ENCODE assay signal across 24 cellular contexts in the genomic region with DNA sequence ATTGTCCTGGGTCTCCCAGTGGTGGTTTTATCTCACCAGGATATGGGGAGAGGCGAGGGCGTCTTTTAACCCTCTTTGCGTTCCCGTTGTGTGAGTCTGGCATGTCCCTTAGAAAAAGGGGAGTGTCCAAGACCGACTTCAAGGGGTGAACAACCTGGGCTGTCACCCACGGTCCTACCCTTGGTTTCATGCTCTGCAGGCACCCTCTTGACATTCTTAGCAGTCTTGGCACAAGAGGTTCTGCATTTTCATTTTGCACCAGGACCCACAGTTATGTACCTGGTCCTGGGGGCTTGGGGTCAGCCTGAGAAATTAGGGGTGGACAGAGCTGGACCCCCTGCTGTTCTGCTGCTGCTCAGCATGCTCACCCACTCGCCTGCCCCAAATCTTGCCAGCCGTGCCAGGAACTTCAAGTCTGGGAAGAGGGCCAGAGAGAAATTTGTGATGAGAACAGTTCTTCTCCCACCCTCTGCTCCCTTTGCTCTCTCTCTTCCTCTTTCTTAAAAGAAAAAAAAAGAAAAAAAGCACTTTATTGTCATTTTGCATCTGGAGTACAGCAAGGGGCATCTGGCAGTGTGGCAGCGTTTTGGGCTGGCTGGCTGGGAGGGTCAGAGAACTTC.
DNase-seq lines count a peak whose midpoint lies in the region; ATAC-seq, FAIRE-seq and TF ChIP-seq lines count a peak whose summit lies in the region.
"Had no signal": no experiment of that assay in that cellular context is flagged by ENCODE, and none has a peak within 500 bp of the region (broad histone marks: within the 10 kb centered on the region; RNA-seq: fewer than 3 reads in every experiment).

No MANE protein-coding gene starts in this region.

- H3K27me3 ChIP-seq in BLaER1 treated with 17β-estradiol and CSF1 and Interleukin-3, amounts not matched to agents 10 nM and 100 nM: no peaks in the 10 kb centered on the region
- H3K27me3 ChIP-seq in osteoblast (ENCODE audit: insufficient read depth, low read length) (no peaks in the 10 kb centered on the region), hepatocyte (no peaks in the 10 kb centered on the region)
- H3K27me3 ChIP-seq: BLaER1, pancreas, tibial artery had no signal

- no peaks in the 10 kb centered on the region for H3K79me2 ChIP-seq in osteoblast (ENCODE audit: insufficient read depth, low read length)
- no peaks in the 10 kb centered on the region for H3K79me2 ChIP-seq in hepatocyte

- H3K36me3 Mint-ChIP-seq in activated naive CD4-positive, alpha-beta T cell treated with anti-CD3 and anti-CD28 coated beads, Interleukin-2, amount 50 U/mL, for 72 hours: no peaks in the 10 kb centered on the region
- H3K36me3 Mint-ChIP-seq: immature natural killer cell had no signal

- H3K27ac Mint-ChIP-seq in activated naive CD4-positive, alpha-beta T cell treated with anti-CD3 and anti-CD28 coated beads, Interleukin-2, amount 50 U/mL, for 72 hours: no peak overlapping the region
- H3K27ac Mint-ChIP-seq: immature natural killer cell had no signal

- H3K9me3 ChIP-seq in BLaER1 treated with 17β-estradiol and CSF1 and Interleukin-3, amounts not matched to agents 10 nM and 100 nM (replicated peaks in 1 of 11): no peaks in the 10 kb centered on the region
- H3K9me3 ChIP-seq in osteoblast (ENCODE audit: low read depth, low read length): no peaks in the 10 kb centered on the region
- H3K9me3 ChIP-seq in hepatocyte (ENCODE audit: low read depth): no peaks in the 10 kb centered on the region
- H3K9me3 ChIP-seq: BLaER1, heart right ventricle, lower lobe of right lung, pancreas, tibial artery had no signal

- peak overlapping the region in 4 of 11 experiments; percentile 9 to 43 (median 30); a peak in 8 of 22 replicates for H3K27ac ChIP-seq in BLaER1 treated with 17β-estradiol and CSF1 and Interleukin-3, amounts not matched to agents 10 nM and 100 nM
- peak overlapping the region; percentile 59 for H3K27ac ChIP-seq in osteoblast (ENCODE audit: low read depth, low read length)
- H3K27ac ChIP-seq in hepatocyte: no peak overlapping the region
- H3K27ac ChIP-seq: BLaER1, lower lobe of right lung, pancreas, tibial artery had no signal

- no peak for TF ChIP-seq CTCF in osteoblast (IDR thresholded peaks at IDR 0.05; ENCODE audit: extremely low read depth, low read depth, low read length)
- TF ChIP-seq CTCF in hepatocyte (IDR thresholded peaks at IDR 0.05; ENCODE audit: poor library complexity): no peak

- no peak for ATAC-seq in GM19397 (IDR thresholded peaks at IDR 0.05; ENCODE audit: unreplicated experiment)
- ATAC-seq in activated naive CD4-positive, alpha-beta T cell treated with anti-CD3 and anti-CD28 coated beads, Interleukin-2, amount 50 U/mL, for 72 hours: no peak
- ATAC-seq: HepG2 had no signal

- H2AFZ ChIP-seq in osteoblast (ENCODE audit: low read length): no peak overlapping the region
- H2AFZ ChIP-seq in hepatocyte: no peak overlapping the region

- H3K9me3 Mint-ChIP-seq in activated naive CD4-positive, alpha-beta T cell treated with anti-CD3 and anti-CD28 coated beads, Interleukin-2, amount 50 U/mL, for 72 hours: no peaks in the 10 kb centered on the region

- no peaks in the 10 kb centered on the region; a peak in 1 of 22 replicates for H4K20me1 ChIP-seq in BLaER1 treated with 17β-estradiol and CSF1 and Interleukin-3, amounts not matched to agents 10 nM and 100 nM
- no peaks in the 10 kb centered on the region for H4K20me1 ChIP-seq in osteoblast (ENCODE audit: insufficient read depth, low read length)
- H4K20me1 ChIP-seq in hepatocyte (ENCODE audit: insufficient read depth, poor library complexity, severe bottlenecking): no peaks in the 10 kb centered on the region
- H4K20me1 ChIP-seq: BLaER1 had no signal

- no peaks in the 10 kb centered on the region for H3K9me2 ChIP-seq in hepatocyte (replicated peaks; ENCODE audit: insufficient read depth)

- H3K4me2 ChIP-seq in BLaER1 treated with 17β-estradiol and CSF1 and Interleukin-3, amounts not matched to agents 10 nM and 100 nM: peak overlapping the region in 8 of 11 experiments; percentile 11 to 85 (median 70); a peak in 13 of 22 replicates
- peak overlapping the region; percentile 24 for H3K4me2 ChIP-seq in osteoblast (ENCODE audit: insufficient read depth, low read length)
- no peak overlapping the region for H3K4me2 ChIP-seq in hepatocyte
- H3K4me2 ChIP-seq: BLaER1 had no signal

- H3K4me3 ChIP-seq in BLaER1 treated with 17β-estradiol and CSF1 and Interleukin-3, amounts not matched to agents 10 nM and 100 nM: no peak overlapping the region
- H3K4me3 ChIP-seq in osteoblast (ENCODE audit: insufficient read depth, low read length) (no peak overlapping the region), hepatocyte (no peak overlapping the region)
- H3K4me3 ChIP-seq: BLaER1, heart right ventricle, lower lobe of right lung, pancreas, tibial artery had no signal

- DNase-seq in NCI-H446 (lab: John Stamatoyannopoulos, UW): peak; percentile 62 to 89
- peak; percentile 48 for DNase-seq in astrocyte of the hippocampus (ENCODE audit: low read depth, low spot score)
- no peak for DNase-seq in osteoblast (ENCODE audit: insufficient read length, low spot score, missing footprints)
- no peak for DNase-seq in GM12891 (ENCODE audit: insufficient read length, low spot score)
- DNase-seq in activated naive CD4-positive, alpha-beta T cell treated with anti-CD3 and anti-CD28 coated beads, Interleukin-2, amount 50 U/mL, for 72 hours (ENCODE audit: low spot score in 2 of 2): no peak
- DNase-seq in hepatocyte (ENCODE audit: low spot score): no peak
- DNase-seq: activated CD4-positive, alpha-beta T cell treated with anti-CD3 and anti-CD28 coated beads, Interleukin-2, amount 50 U/mL, for 48 hours; activated naive CD4-positive, alpha-beta T cell treated with Interleukin-2 at 50 U/mL for 16 hours; activated T-cell treated with anti-CD3 and anti-CD28 coated beads for 4 hours; H7; immature natural killer cell; lower lobe of right lung; NCI-H2227 treated with DMSO at 0.1 percent for 48 hours; pancreas; SHP77; stimulated activated CD4-positive, alpha-beta T cell treated with anti-CD3 and anti-CD28 coated beads, Interleukin-1b, Interleukin-23, amount 100 ng/mL, for 48 hours; stimulated activated naive CD4-positive, alpha-beta T cell had no signal

- H3K9ac ChIP-seq in BLaER1 treated with 17β-estradiol and CSF1 and Interleukin-3, amounts not matched to agents 10 nM and 100 nM: peak overlapping the region in 3 of 11 experiments; percentile 0 to 42 (median 5); a peak in 2 of 22 replicates
- H3K9ac ChIP-seq: BLaER1 had no signal

- no peaks in the 10 kb centered on the region for H3K36me3 ChIP-seq in BLaER1 treated with 17β-estradiol and CSF1 and Interleukin-3, amounts not matched to agents 10 nM and 100 nM
- H3K36me3 ChIP-seq in osteoblast (ENCODE audit: insufficient read depth, low read length): no peaks in the 10 kb centered on the region
- no peaks in the 10 kb centered on the region for H3K36me3 ChIP-seq in hepatocyte (replicated peaks; ENCODE audit: insufficient read depth, low read depth)
- H3K36me3 ChIP-seq: BLaER1, heart right ventricle, lower lobe of right lung, pancreas, tibial artery had no signal

- peaks cover 26 to 84% (median 64%) of the 10 kb centered on the region in 10 experiments for H3K4me1 ChIP-seq in BLaER1 treated with 17β-estradiol and CSF1 and Interleukin-3, amounts not matched to agents 10 nM and 100 nM
- peaks cover 25% of the 10 kb centered on the region for H3K4me1 ChIP-seq in osteoblast (ENCODE audit: insufficient read depth, low read length)
- peaks cover 10% of the 10 kb centered on the region for H3K4me1 ChIP-seq in hepatocyte (ENCODE audit: insufficient read depth)
- H3K4me1 ChIP-seq: pancreas had no signal

- no peak for FAIRE-seq in GM12891 (lab: Jason Lieb, UNC)
- FAIRE-seq: G401.6, HepG2, pancreas had no signal

- WGBS in hepatocyte (ENCODE audit: low lambda C conversion rate, missing lambda C conversion rate): 72% methylated on average over 9 of the region's 9 CpGs

- no peak for TF ChIP-seq POLR2A in GM12891 (IDR thresholded peaks at IDR 0.05; ENCODE audit: low read depth, low read length)

TF ChIP-seq in GM12891, 5 proteins besides CTCF, POLR2A, EP300 and RAD21:
- TF ChIP-seq POU2F2 (IDR thresholded peaks at IDR 0.05; ENCODE audit: low read depth, low read length) (no peak), PAX5 (IDR thresholded peaks at IDR 0.05; ENCODE audit: insufficient read depth, low read length, severe bottlenecking) (no peak), TAF1 (IDR thresholded peaks at IDR 0.05; ENCODE audit: low read depth, low read length) (no peak), POLR2AphosphoS5 (IDR thresholded peaks at IDR 0.05; ENCODE audit: low read depth, low read length) (no peak), SPI1 (IDR thresholded peaks at IDR 0.05; ENCODE audit: low read depth, low read length) (no peak)

Comparison
In these comparisons a context has a peak if more than half of its experiments do, and no peak if none do; other contexts are left out.
1. DNase-seq: peak in NCI-H446 (2 of 2) and astrocyte of the hippocampus (single experiment); none in osteoblast (single experiment), GM12891 (single experiment), activated naive CD4-positive, alpha-beta T cell treated with anti-CD3 and anti-CD28 coated beads, Interleukin-2, amount 50 U/mL, for 72 hours (0 of 2) and hepatocyte (single experiment).